1 cellular context compared by ENCODE assay signal in genomic region chr21:42208801-42209490, GRCh38.
TF ChIP-seq lines count a peak whose summit lies in the region.

No MANE protein-coding gene starts in this region.

TF ChIP-seq in GM23338, 12 proteins besides CTCF, POLR2A, EP300 and RAD21 (continued from another document):
- TF ChIP-seq EZH2 (IDR thresholded peaks at IDR 0.05; ENCODE audit: low read depth, unreplicated experiment) (no peak), CREB1 (CRISPR knock-in tag; IDR thresholded peaks at IDR 0.05; ENCODE audit: low read depth) (no peak), REST (IDR thresholded peaks at IDR 0.05; ENCODE audit: unreplicated experiment) (no peak), NANOG (IDR thresholded peaks at IDR 0.05; ENCODE audit: borderline replicate concordance) (no peak), EZH2phosphoT487 (IDR thresholded peaks at IDR 0.05; ENCODE audit: unreplicated experiment) (no peak)
